ENCODE assay signal across 1 cellular context in the genomic region with DNA sequence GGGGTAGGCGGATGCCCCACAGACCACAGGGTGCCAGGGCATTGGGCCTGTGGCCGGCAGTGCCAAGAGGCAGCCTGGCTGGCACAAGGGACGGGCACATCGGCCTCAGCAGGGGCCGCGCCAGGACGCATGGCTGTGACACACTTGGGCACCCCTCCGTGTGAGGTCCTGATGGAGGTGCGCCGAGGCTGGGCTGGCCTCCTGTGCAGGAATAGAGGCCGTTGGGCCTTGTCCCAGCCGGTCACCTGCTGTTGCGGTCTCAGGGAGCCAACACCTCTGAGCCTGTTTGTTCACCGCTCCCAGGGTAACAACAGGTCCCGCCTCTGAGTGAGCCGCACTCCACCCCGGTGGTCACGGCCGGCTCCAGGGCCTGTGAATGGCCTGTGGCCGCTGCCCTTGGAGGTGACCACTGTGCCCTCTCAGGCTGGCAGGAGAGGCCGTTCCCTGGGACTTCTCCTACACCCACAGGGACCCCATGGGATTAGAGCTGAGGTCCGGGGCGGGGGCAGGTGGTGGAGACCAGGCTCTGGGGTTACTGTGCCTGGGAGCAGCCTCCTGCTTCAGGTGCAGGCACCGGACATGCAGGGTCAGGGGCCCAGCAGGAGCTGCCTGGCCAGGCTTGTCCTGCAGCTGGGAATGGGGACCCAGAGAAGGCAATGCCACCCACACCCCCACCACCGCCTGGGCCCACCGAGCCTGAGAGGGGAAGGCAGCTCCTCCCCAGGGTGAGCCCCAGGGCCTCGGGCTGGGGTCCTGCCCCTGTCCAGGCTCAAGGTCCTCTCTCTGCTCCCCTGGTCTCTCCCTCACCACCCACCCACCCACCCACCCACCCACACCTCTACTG.
A peak's percentile ranks its signal among the peaks of the same experiment; 100 is the strongest.
TF ChIP-seq lines count a peak whose summit lies in the region.

No MANE protein-coding gene starts in this region.

TF ChIP-seq in K562, 482 proteins besides CTCF, POLR2A, EP300 and RAD21:
- TF ChIP-seq, protein P1, sequence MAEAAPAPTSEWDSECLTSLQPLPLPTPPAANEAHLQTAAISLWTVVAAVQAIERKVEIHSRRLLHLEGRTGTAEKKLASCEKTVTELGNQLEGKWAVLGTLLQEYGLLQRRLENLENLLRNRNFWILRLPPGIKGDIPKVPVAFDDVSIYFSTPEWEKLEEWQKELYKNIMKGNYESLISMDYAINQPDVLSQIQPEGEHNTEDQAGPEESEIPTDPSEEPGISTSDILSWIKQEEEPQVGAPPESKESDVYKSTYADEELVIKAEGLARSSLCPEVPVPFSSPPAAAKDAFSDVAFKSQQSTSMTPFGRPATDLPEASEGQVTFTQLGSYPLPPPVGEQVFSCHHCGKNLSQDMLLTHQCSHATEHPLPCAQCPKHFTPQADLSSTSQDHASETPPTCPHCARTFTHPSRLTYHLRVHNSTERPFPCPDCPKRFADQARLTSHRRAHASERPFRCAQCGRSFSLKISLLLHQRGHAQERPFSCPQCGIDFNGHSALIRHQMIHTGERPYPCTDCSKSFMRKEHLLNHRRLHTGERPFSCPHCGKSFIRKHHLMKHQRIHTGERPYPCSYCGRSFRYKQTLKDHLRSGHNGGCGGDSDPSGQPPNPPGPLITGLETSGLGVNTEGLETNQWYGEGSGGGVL (CRISPR knock-in tag; IDR thresholded peaks at IDR 0.05): no peak
- TF ChIP-seq ZBTB33 (CRISPR knock-in tag; IDR thresholded peaks at IDR 0.05): 0 out of 2 replicates have a peak, but pooled peaks have one; percentile 35
